7 cellular contexts compared by ENCODE assay signal in the genomic region with DNA sequence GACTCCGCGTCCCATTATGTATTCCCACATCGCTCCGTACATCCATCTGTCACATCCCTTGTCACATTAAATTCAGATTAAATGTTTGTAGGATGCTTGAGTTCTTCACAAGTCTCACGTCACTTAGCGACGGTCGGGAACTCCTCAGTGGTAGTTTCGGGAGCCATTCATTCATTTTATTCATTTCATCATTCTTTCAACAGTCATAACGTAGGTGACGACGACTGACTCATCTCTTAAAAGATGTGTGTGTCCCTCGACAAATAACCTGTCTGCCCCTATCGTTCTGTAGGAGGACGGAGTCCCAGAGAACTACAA. TPM values are rescaled to one million over a fixed set of nuclear protein-coding genes. Genes with fewer than 3 reads are reported as not detected.
DNase-seq lines count a peak whose midpoint lies in the region; ATAC-seq and TF ChIP-seq lines count a peak whose summit lies in the region.

No MANE protein-coding gene starts in this region.

- H3K27me3 Mint-ChIP-seq in activated CD4-positive, alpha-beta memory T cell treated with anti-CD3 and anti-CD28 coated beads for 36 hours = peaks cover 5% of the 10 kb centered on the region
- no peaks in the 10 kb centered on the region for H3K27me3 Mint-ChIP-seq in stimulated activated memory B cell treated with anti-CD40 and anti-IgM and Interleukin-4, amounts not matched to agents 10 μg/mL and 1 μg/mL and 100 μg/mL, for 72 hours

- WGBS in iPS DF 6.9 (ENCODE audit: insufficient coverage, insufficient read length) = no CpG with 5 or more reads among the region's 15 CpGs

- peak overlapping the region; percentile 98 for H3K4me3 Mint-ChIP-seq in activated CD4-positive, alpha-beta memory T cell treated with anti-CD3 and anti-CD28 coated beads for 36 hours
- H3K4me3 Mint-ChIP-seq in stimulated activated memory B cell treated with anti-CD40 and anti-IgM and Interleukin-4, amounts not matched to agents 10 μg/mL and 1 μg/mL and 100 μg/mL, for 72 hours = peak overlapping the region; percentile 99

- no peaks in the 10 kb centered on the region for H3K27me3 ChIP-seq in iPS DF 6.9 (ENCODE audit: control insufficient read depth, insufficient read depth, low read length)

- no peak for TF ChIP-seq CTCF in HEK293 (tag by site-specific recombination; IDR thresholded peaks at IDR 0.05)

- peak overlapping the region; percentile 91 for H3K4me3 ChIP-seq in HEK293 (ENCODE audit: low read depth, low read length)
- H3K4me3 ChIP-seq in iPS DF 6.9 (ENCODE audit: low read length) = peak overlapping the region; percentile 81; the same call in 1 of the 2 replicates

- CTCF ChIA-PET in HEK293 (lab: Yijun Ruan, JAX) = interaction anchor here (1.1 kb wide), 1 partner anchor 142 kb away, joined by 3 read pairs; no protein-coding TSS in a partner anchor
- CTCF ChIA-PET in activated CD4-positive, alpha-beta memory T cell treated with anti-CD3 and anti-CD28 coated beads for 36 hours (lab: Charles Lee) = interaction anchor here (3.4 kb wide), 1 partner anchor 12 kb away, joined by 23 read pairs; no protein-coding TSS in a partner anchor

- peak overlapping the region; percentile 94 for H3K27ac Mint-ChIP-seq in activated CD4-positive, alpha-beta memory T cell treated with anti-CD3 and anti-CD28 coated beads for 36 hours
- peak overlapping the region; percentile 99 for H3K27ac Mint-ChIP-seq in stimulated activated memory B cell treated with anti-CD40 and anti-IgM and Interleukin-4, amounts not matched to agents 10 μg/mL and 1 μg/mL and 100 μg/mL, for 72 hours

- POLR2A ChIA-PET in HEK293 (lab: Yijun Ruan, JAX) = interaction anchor here (0.6 kb wide), 1 partner anchor 100 kb away, joined by 4 read pairs; no protein-coding TSS in a partner anchor
- POLR2A ChIA-PET in activated CD4-positive, alpha-beta memory T cell treated with anti-CD3 and anti-CD28 coated beads for 36 hours (lab: Charles Lee) = interaction anchor here (0.9 kb wide), 1 partner anchor 12 kb away, joined by 3 read pairs; no protein-coding TSS in a partner anchor

- no peaks in the 10 kb centered on the region for H3K9me3 ChIP-seq in HEK293 (ENCODE audit: control insufficient read depth, insufficient read depth, low read depth, low read length)
- no peaks in the 10 kb centered on the region for H3K9me3 ChIP-seq in iPS DF 6.9 (ENCODE audit: control insufficient read depth, insufficient read depth, low read length)

- peaks cover 37% of the 10 kb centered on the region for H3K4me1 Mint-ChIP-seq in activated CD4-positive, alpha-beta memory T cell treated with anti-CD3 and anti-CD28 coated beads for 36 hours (ENCODE audit: low read depth)
- peaks cover 14% of the 10 kb centered on the region for H3K4me1 Mint-ChIP-seq in stimulated activated memory B cell treated with anti-CD40 and anti-IgM and Interleukin-4, amounts not matched to agents 10 μg/mL and 1 μg/mL and 100 μg/mL, for 72 hours

- H3K27ac ChIP-seq in HEK293 (ENCODE audit: extremely low read depth, low read depth, low read length) = no peak overlapping the region
- no peak overlapping the region for H3K27ac ChIP-seq in iPS DF 6.9 (ENCODE audit: low read length)

- peaks cover 26% of the 10 kb centered on the region for H3K36me3 Mint-ChIP-seq in activated CD4-positive, alpha-beta memory T cell treated with anti-CD3 and anti-CD28 coated beads for 36 hours
- H3K36me3 Mint-ChIP-seq in stimulated activated memory B cell treated with anti-CD40 and anti-IgM and Interleukin-4, amounts not matched to agents 10 μg/mL and 1 μg/mL and 100 μg/mL, for 72 hours = peaks cover 11% of the 10 kb centered on the region

- no peak for DNase-seq in activated CD4-positive, alpha-beta memory T cell treated with anti-CD3 and anti-CD28 coated beads for 36 hours
- no peak for DNase-seq in iPS DF 6.9 (ENCODE audit: low read depth, low spot score)
- no peak for DNase-seq in NCI-H2107 treated with DMSO at 0.1 percent for 48 hours (lab: John Stamatoyannopoulos, UW; ENCODE audit: unreplicated experiment)
- no peak for DNase-seq in NCI-H1105 (lab: John Stamatoyannopoulos, UW)

- H3K36me3 ChIP-seq in HEK293 (ENCODE audit: control insufficient read depth in 2 of 2, insufficient read depth in 1 of 2, low read length in 2 of 2) (peaks cover 15 to 23% of the 10 kb centered on the region in 2 experiments), iPS DF 6.9 (ENCODE audit: control insufficient read depth, insufficient read depth, low read length) (no peaks in the 10 kb centered on the region; the same call in 1 of the 2 replicates)

- H3K4me1 ChIP-seq in HEK293 (ENCODE audit: control insufficient read depth, insufficient read depth, low read length) (no peaks in the 10 kb centered on the region), iPS DF 6.9 (ENCODE audit: control insufficient read depth, insufficient read depth, low read length) (no peaks in the 10 kb centered on the region)

- intact Hi-C loops in activated CD4-positive, alpha-beta memory T cell treated with anti-CD3 and anti-CD28 coated beads for 36 hours (cut with micrococcal nuclease) = loop anchor here (1.0 to 10.0 kb wide), 11 partner anchors 75 to 1388 kb away; a partner anchor contains a TSS

- ATAC-seq in stimulated activated memory B cell treated with anti-CD40 and anti-IgM and Interleukin-4, amounts not matched to agents 10 μg/mL and 1 μg/mL and 100 μg/mL, for 72 hours = no peak
- no peak for ATAC-seq in HG02973 (IDR thresholded peaks at IDR 0.05; ENCODE audit: unreplicated experiment)

- H3K9me3 Mint-ChIP-seq in activated CD4-positive, alpha-beta memory T cell treated with anti-CD3 and anti-CD28 coated beads for 36 hours = no peaks in the 10 kb centered on the region
- no peaks in the 10 kb centered on the region for H3K9me3 Mint-ChIP-seq in stimulated activated memory B cell treated with anti-CD40 and anti-IgM and Interleukin-4, amounts not matched to agents 10 μg/mL and 1 μg/mL and 100 μg/mL, for 72 hours

TF ChIP-seq in HEK293, 187 proteins besides CTCF, POLR2A, EP300 and RAD21:
- TF ChIP-seq, protein P1, sequence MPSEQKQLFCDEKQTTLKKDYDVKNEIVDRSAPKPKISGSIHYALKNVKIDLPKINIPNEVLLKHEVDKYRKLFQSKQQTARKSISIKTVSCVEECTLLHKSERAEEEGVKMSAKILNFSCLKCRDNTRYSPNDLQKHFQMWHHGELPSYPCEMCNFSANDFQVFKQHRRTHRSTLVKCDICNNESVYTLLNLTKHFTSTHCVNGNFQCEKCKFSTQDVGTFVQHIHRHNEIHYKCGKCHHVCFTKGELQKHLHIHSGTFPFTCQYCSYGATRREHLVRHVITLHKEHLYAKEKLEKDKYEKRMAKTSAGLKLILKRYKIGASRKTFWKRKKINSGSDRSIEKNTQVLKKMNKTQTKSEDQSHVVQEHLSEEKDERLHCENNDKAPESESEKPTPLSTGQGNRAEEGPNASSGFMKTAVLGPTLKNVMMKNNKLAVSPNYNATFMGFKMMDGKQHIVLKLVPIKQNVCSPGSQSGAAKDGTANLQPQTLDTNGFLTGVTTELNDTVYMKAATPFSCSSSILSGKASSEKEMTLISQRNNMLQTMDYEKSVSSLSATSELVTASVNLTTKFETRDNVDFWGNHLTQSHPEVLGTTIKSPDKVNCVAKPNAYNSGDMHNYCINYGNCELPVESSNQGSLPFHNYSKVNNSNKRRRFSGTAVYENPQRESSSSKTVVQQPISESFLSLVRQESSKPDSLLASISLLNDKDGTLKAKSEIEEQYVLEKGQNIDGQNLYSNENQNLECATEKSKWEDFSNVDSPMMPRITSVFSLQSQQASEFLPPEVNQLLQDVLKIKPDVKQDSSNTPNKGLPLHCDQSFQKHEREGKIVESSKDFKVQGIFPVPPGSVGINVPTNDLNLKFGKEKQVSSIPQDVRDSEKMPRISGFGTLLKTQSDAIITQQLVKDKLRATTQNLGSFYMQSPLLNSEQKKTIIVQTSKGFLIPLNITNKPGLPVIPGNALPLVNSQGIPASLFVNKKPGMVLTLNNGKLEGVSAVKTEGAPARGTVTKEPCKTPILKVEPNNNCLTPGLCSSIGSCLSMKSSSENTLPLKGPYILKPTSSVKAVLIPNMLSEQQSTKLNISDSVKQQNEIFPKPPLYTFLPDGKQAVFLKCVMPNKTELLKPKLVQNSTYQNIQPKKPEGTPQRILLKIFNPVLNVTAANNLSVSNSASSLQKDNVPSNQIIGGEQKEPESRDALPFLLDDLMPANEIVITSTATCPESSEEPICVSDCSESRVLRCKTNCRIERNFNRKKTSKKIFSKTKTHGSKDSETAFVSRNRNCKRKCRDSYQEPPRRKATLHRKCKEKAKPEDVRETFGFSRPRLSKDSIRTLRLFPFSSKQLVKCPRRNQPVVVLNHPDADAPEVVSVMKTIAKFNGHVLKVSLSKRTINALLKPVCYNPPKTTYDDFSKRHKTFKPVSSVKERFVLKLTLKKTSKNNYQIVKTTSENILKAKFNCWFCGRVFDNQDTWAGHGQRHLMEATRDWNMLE (tag by site-specific recombination; conservative IDR thresholded peaks at IDR 0.05; ENCODE audit: low read depth) = peak; percentile 35; the same call in 1 of the 2 replicates
- no peak for TF ChIP-seq ZNF184 (tag by site-specific recombination; IDR thresholded peaks at IDR 0.05)
TF ChIP-seq in HEK293: peak in this region for 1.

RNA-seq across cellular contexts. Expression of a gene that starts 0.3 kb away (rescaled TPM):
- 10 to 100 TPM; 65.7 to 66.7 TPM for total RNA-seq in activated CD4-positive, alpha-beta memory T cell treated with anti-CD3 and anti-CD28 coated beads for 36 hours

RNA-seq across cellular contexts. Expression of a gene that starts 59.1 kb away (rescaled TPM):
- total RNA-seq in activated CD4-positive, alpha-beta memory T cell treated with anti-CD3 and anti-CD28 coated beads for 36 hours = under 1 TPM; 0.44 to 0.67 TPM
